Comparison of ENCODE assay signal across 31 cellular contexts in the genomic region with DNA sequence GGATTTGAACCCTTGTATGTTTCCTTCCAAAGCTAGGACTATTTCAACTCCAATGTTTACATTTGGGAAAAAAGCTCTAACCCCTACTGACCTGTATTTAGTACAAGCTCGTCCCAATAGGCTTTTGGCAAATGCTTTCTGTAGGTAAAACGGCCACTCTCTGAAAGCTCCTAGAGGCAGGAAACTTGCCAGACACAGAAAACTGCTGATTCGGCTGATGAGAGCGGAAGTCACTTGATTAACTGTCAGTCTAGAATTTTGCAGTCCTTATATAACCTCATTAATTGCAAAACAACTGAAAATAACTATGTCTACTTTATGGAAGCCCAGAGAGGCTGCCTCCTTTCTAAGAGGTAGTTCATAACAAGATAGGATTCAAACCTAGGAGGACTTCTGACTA.
DNase-seq lines count a peak whose midpoint lies in the region; ATAC-seq, FAIRE-seq and TF ChIP-seq lines count a peak whose summit lies in the region.
"Had no signal": no experiment of that assay in that cellular context is flagged by ENCODE, and none has a peak within 500 bp of the region (broad histone marks: within the 10 kb centered on the region; RNA-seq: fewer than 3 reads in every experiment).

No MANE protein-coding gene starts in this region.

- H3K27me3 ChIP-seq in BLaER1 (no peaks in the 10 kb centered on the region), right lobe of liver (peaks cover 0 to 3% of the 10 kb centered on the region in 2 donors), colonic mucosa (no peaks in the 10 kb centered on the region)
- H3K27me3 ChIP-seq: SJCRH30, vagina had no signal

- peak overlapping the region; percentile 29; the same call in 1 of the 2 replicates for H3K4me2 ChIP-seq in BLaER1

- DNase-seq in GM18507 (ENCODE audit: extremely low spot score, insufficient read length, low read depth) (no peak), SK-N-MC (ENCODE audit: low read depth, low spot score) (no peak), right lobe of liver (peak in 1 of 3 donors; percentile 49), NCI-H1436 treated with DMSO at 0.1 percent for 48 hours (lab: John Stamatoyannopoulos, UW) (no peak), NCI-H748 treated with DMSO at 0.1 percent for 48 hours (lab: John Stamatoyannopoulos, UW) (no peak), colonic mucosa (no peak), kidney tubule cell (ENCODE audit: low spot score) (no peak)
- DNase-seq: activated B cell treated with CpG ODN at 0.5 μM for 24 hours; activated CD4-positive, alpha-beta T cell treated with anti-CD3 and anti-CD28 coated beads, Interleukin-2, amount 50 U/mL, for 48 hours; activated naive CD4-positive, alpha-beta T cell; activated T-cell treated with anti-CD3 and anti-CD28 coated beads, Interleukin-2, amount 50 U/mL, for 72 hours; Calu3; DMS79 treated with DMSO at 0.1 percent for 48 hours; GF-D8; glutamatergic neuron; GOT3; NCI-H1417; NCI-H2029 treated with DMSO at 0.1 percent for 48 hours; NCI-H524; nucleus accumbens; SJCRH30; stimulated activated CD4-positive, alpha-beta T cell treated with anti-CD3 and anti-CD28 coated beads, Interleukin-12 subunit alpha, Interleukin-12 subunit beta, amount 100 ng/mL, for 4 hours; stimulated activated CD4-positive, alpha-beta T cell treated with anti-CD3 and anti-CD28 coated beads, Interleukin-2, amount 100 ng/mL, for 48 hours; stomach had no signal

- H4K20me1 ChIP-seq in BLaER1 = no peaks in the 10 kb centered on the region

- ATAC-seq in right lobe of liver = peak; percentile 46 to 76 (median 71)
- ATAC-seq: activated T-cell treated with anti-CD3 and anti-CD28 coated beads, Interleukin-2, amount 50 U/mL, for 72 hours; esophagus mucosa; naive thymus-derived CD8-positive, alpha-beta T cell; sciatic nerve had no signal

- WGBS in right lobe of liver (ENCODE audit: insufficient coverage, low coverage, low lambda C conversion rate, missing lambda C conversion rate) = 16% methylated on average over 4 of the region's 4 CpGs

- H3K4me3 ChIP-seq in BLaER1 (no peak overlapping the region), SK-N-MC (peak overlapping the region; percentile 45), right lobe of liver (no peak overlapping the region), colonic mucosa (no peak overlapping the region)
- H3K4me3 ChIP-seq: prostate gland, SJCRH30, stomach, vagina had no signal

- H3K4me1 ChIP-seq in BLaER1 = peaks cover 10% of the 10 kb centered on the region
- H3K4me1 ChIP-seq in right lobe of liver = no peaks in the 10 kb centered on the region
- no peaks in the 10 kb centered on the region for H3K4me1 ChIP-seq in colonic mucosa
- H3K4me1 ChIP-seq: prostate gland, SJCRH30, stomach, vagina had no signal

- H3K9ac ChIP-seq in BLaER1 (no peak overlapping the region), SK-N-MC (ENCODE audit: insufficient read length) (no peak overlapping the region), colonic mucosa (ENCODE audit: low read depth in 2 of 2, low read length in 2 of 2) (no peak overlapping the region)

- FAIRE-seq in GM18507 (lab: Jason Lieb, UNC) = peak; percentile 60
- FAIRE-seq: RCC 7860 had no signal

- no peak overlapping the region for H3K27ac ChIP-seq in BLaER1
- no peak overlapping the region for H3K27ac ChIP-seq in SK-N-MC
- no peak overlapping the region for H3K27ac ChIP-seq in right lobe of liver
- H3K27ac ChIP-seq in colonic mucosa = no peak overlapping the region
- H3K27ac ChIP-seq: prostate gland, SJCRH30, stomach, vagina had no signal

- no peak for TF ChIP-seq POLR2A in right lobe of liver (IDR thresholded peaks at IDR 0.05)

- TF ChIP-seq CTCF in right lobe of liver (IDR thresholded peaks at IDR 0.05) = no peak
- no peak for TF ChIP-seq CTCF in colonic mucosa (IDR thresholded peaks at IDR 0.05)

- H3K36me3 ChIP-seq in BLaER1 (no peaks in the 10 kb centered on the region), SK-N-MC (ENCODE audit: insufficient read depth, low read length) (no peaks in the 10 kb centered on the region), right lobe of liver (no peaks in the 10 kb centered on the region), colonic mucosa (no peaks in the 10 kb centered on the region)
- H3K36me3 ChIP-seq: prostate gland, SJCRH30, stomach, vagina had no signal

- intact Hi-C loops in right lobe of liver (cut with DNase I) (no loop called here), colonic mucosa (cut with DNase I) (no loop called here)

- H3K9me3 ChIP-seq in BLaER1 = no peaks in the 10 kb centered on the region
- H3K9me3 ChIP-seq in SK-N-MC (ENCODE audit: low read depth, low read length) = no peaks in the 10 kb centered on the region
- H3K9me3 ChIP-seq in right lobe of liver = no peaks in the 10 kb centered on the region
- H3K9me3 ChIP-seq in colonic mucosa = no peaks in the 10 kb centered on the region
- H3K9me3 ChIP-seq: prostate gland, SJCRH30, stomach, vagina had no signal
